1 cellular context compared by ENCODE assay signal in the genomic region with DNA sequence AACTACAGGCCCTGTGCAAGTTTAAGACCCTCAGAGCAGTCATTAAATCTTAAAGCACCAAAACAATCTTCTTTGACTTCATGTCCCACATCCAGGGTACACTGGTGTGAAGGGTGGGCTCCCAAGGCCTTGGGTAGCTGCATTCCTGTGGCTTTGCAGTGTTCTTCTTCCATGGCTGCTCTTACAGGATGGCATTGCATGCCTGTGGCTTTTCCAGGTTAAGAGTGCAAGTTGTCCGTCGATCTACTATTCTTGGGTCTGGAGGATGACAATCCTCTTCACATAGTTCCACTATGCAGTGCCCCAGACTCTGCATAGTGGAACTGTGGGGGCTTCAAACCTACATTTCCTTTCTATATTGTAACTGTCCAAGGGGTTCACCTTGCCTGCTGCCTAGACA.
TF ChIP-seq lines count a peak whose summit lies in the region.

No MANE protein-coding gene starts in this region.

TF ChIP-seq in GM23338, 12 proteins besides CTCF, POLR2A, EP300 and RAD21 (continued from another document):
- TF ChIP-seq, protein P1, sequence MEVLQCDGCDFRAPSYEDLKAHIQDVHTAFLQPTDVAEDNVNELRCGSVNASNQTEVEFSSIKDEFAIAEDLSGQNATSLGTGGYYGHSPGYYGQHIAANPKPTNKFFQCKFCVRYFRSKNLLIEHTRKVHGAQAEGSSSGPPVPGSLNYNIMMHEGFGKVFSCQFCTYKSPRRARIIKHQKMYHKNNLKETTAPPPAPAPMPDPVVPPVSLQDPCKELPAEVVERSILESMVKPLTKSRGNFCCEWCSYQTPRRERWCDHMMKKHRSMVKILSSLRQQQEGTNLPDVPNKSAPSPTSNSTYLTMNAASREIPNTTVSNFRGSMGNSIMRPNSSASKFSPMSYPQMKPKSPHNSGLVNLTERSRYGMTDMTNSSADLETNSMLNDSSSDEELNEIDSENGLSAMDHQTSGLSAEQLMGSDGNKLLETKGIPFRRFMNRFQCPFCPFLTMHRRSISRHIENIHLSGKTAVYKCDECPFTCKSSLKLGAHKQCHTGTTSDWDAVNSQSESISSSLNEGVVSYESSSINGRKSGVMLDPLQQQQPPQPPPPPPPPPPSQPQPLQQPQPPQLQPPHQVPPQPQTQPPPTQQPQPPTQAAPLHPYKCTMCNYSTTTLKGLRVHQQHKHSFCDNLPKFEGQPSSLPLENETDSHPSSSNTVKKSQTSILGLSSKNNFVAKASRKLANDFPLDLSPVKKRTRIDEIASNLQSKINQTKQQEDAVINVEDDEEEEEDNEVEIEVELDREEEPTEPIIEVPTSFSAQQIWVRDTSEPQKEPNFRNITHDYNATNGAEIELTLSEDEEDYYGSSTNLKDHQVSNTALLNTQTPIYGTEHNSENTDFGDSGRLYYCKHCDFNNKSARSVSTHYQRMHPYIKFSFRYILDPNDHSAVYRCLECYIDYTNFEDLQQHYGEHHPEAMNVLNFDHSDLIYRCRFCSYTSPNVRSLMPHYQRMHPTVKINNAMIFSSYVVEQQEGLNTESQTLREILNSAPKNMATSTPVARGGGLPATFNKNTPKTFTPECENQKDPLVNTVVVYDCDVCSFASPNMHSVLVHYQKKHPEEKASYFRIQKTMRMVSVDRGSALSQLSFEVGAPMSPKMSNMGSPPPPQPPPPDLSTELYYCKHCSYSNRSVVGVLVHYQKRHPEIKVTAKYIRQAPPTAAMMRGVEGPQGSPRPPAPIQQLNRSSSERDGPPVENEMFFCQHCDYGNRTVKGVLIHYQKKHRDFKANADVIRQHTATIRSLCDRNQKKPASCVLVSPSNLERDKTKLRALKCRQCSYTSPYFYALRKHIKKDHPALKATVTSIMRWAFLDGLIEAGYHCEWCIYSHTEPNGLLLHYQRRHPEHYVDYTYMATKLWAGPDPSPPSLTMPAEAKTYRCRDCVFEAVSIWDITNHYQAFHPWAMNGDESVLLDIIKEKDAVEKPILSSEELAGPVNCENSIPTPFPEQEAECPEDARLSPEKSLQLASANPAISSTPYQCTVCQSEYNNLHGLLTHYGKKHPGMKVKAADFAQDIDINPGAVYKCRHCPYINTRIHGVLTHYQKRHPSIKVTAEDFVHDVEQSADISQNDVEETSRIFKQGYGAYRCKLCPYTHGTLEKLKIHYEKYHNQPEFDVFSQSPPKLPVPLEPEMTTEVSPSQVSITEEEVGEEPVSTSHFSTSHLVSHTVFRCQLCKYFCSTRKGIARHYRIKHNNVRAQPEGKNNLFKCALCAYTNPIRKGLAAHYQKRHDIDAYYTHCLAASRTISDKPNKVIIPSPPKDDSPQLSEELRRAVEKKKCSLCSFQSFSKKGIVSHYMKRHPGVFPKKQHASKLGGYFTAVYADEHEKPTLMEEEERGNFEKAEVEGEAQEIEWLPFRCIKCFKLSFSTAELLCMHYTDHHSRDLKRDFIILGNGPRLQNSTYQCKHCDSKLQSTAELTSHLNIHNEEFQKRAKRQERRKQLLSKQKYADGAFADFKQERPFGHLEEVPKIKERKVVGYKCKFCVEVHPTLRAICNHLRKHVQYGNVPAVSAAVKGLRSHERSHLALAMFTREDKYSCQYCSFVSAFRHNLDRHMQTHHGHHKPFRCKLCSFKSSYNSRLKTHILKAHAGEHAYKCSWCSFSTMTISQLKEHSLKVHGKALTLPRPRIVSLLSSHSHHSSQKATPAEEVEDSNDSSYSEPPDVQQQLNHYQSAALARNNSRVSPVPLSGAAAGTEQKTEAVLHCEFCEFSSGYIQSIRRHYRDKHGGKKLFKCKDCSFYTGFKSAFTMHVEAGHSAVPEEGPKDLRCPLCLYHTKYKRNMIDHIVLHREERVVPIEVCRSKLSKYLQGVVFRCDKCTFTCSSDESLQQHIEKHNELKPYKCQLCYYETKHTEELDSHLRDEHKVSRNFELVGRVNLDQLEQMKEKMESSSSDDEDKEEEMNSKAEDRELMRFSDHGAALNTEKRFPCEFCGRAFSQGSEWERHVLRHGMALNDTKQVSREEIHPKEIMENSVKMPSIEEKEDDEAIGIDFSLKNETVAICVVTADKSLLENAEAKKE (CRISPR knock-in tag; IDR thresholded peaks at IDR 0.05) = no peak
- TF ChIP-seq ZNF331 (CRISPR knock-in tag; IDR thresholded peaks at IDR 0.05; ENCODE audit: low read depth) = no peak
- TF ChIP-seq ETS1 (IDR thresholded peaks at IDR 0.05) = no peak
- TF ChIP-seq REST (IDR thresholded peaks at IDR 0.05; ENCODE audit: unreplicated experiment) = no peak
- TF ChIP-seq EZH2phosphoT487 (IDR thresholded peaks at IDR 0.05; ENCODE audit: unreplicated experiment) = no peak
